ENCODE assay signal across 18 cellular contexts in the genomic region with DNA sequence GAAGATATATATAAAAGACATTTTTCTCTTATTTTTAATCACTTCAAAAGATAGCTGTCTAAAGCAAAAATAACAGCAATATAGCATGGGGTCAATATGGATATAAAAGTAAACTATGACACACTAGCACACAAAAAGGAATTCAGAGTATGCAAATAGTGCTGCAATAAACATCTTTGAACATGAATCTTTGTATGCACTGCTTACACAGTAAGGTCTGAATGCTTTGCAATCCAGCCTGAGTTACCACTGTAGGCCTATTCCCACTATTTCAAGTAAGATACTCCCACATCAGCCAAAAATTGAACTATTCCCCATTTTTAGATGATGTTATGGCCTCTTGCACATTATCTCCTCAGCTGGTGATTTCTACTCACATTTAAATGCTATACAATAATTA. TPM values are rescaled to one million over a fixed set of nuclear protein-coding genes. Genes with fewer than 3 reads are reported as not detected.
DNase-seq lines count a peak whose midpoint lies in the region; ATAC-seq and TF ChIP-seq lines count a peak whose summit lies in the region.
"Had no signal": no experiment of that assay in that cellular context is flagged by ENCODE, and none has a peak within 500 bp of the region (broad histone marks: within the 10 kb centered on the region; RNA-seq: fewer than 3 reads in every experiment).

No MANE protein-coding gene starts in this region.

- H3K4me3 ChIP-seq in choroid plexus epithelial cell (ENCODE audit: low read depth, low read length) (no peak overlapping the region), mesenchymal stem cell (ENCODE audit: insufficient read depth in 1 of 2, low read depth in 1 of 2, low read length in 2 of 2) (no peak overlapping the region)
- H3K4me3 ChIP-seq: BLaER1, MG63 had no signal

- no peak overlapping the region for H4K91ac ChIP-seq in mesenchymal stem cell (ENCODE audit: low read length)

- H3K79me1 ChIP-seq in mesenchymal stem cell (replicated peaks; ENCODE audit: low read length, poor library complexity, severe bottlenecking) = peaks cover 13% of the 10 kb centered on the region

- H3K23ac ChIP-seq in mesenchymal stem cell (ENCODE audit: low read length in 2 of 2) = no peak overlapping the region

- H3K9ac ChIP-seq in mesenchymal stem cell (ENCODE audit: low read length) = no peak overlapping the region
- H3K9ac ChIP-seq: BLaER1 had no signal

- DNase-seq in AG08395 (ENCODE audit: low spot score) (peak; percentile 9), EL (peak; percentile 28), choroid plexus epithelial cell (ENCODE audit: low read depth) (peak; percentile 63), mesenchymal stem cell (peak; percentile 29), DMS153 treated with DMSO at 0.1 percent for 48 hours (lab: John Stamatoyannopoulos, UW; ENCODE audit: unreplicated experiment) (no peak)
- DNase-seq in activated CD4-positive, alpha-beta T cell treated with anti-CD3 and anti-CD28 coated beads for 1 hour = no peak
- DNase-seq: CD8-positive, alpha-beta memory T cell; DMS79 treated with DMSO at 0.1 percent for 48 hours; GDM1; MG63; NCI-H1092; NCI-H146; NCI-H2107; NCI-H69; SHP77 treated with DMSO at 0.1 percent for 48 hours had no signal

- no peak overlapping the region for H3K4ac ChIP-seq in mesenchymal stem cell (ENCODE audit: low read depth in 1 of 2, low read length in 2 of 2)

- H3K27ac ChIP-seq in mesenchymal stem cell (ENCODE audit: low read length, poor library complexity, severe bottlenecking) = no peak overlapping the region
- H3K27ac ChIP-seq: BLaER1 had no signal

- H2BK12ac ChIP-seq in mesenchymal stem cell (ENCODE audit: low read length in 2 of 2) = no peak overlapping the region

- H2BK5ac ChIP-seq in mesenchymal stem cell (ENCODE audit: low read depth, low read length, poor library complexity, severe bottlenecking) = no peak overlapping the region

- no peak overlapping the region for H3K18ac ChIP-seq in mesenchymal stem cell (ENCODE audit: low read depth in 1 of 2, low read length in 2 of 2)

- no peak overlapping the region for H2AFZ ChIP-seq in mesenchymal stem cell (ENCODE audit: low read depth, low read length)

- H3K4me1 ChIP-seq in mesenchymal stem cell (ENCODE audit: control insufficient read depth, insufficient read depth, low read depth, low read length) = no peaks in the 10 kb centered on the region
- H3K4me1 ChIP-seq: BLaER1 had no signal

- H3K4me2 ChIP-seq in mesenchymal stem cell (ENCODE audit: low read length, poor library complexity, severe bottlenecking) = no peak overlapping the region
- H3K4me2 ChIP-seq: BLaER1 had no signal

- no peak overlapping the region for H2AK5ac ChIP-seq in mesenchymal stem cell (ENCODE audit: low read length, severe bottlenecking)

- no peak overlapping the region for H4K8ac ChIP-seq in mesenchymal stem cell (ENCODE audit: low read length)

- H3K14ac ChIP-seq in mesenchymal stem cell (ENCODE audit: low read length in 2 of 2) = no peak overlapping the region

- ATAC-seq in GM21529 (IDR thresholded peaks at IDR 0.05; ENCODE audit: unreplicated experiment) = no peak
- ATAC-seq: SK-N-SH treated with all-trans-retinoic acid at 6 μM for 48 hours had no signal

- H3K27me3 ChIP-seq in mesenchymal stem cell (ENCODE audit: control insufficient read depth in 1 of 2, insufficient read depth in 1 of 2, low read length in 2 of 2) = no peaks in the 10 kb centered on the region
- H3K27me3 ChIP-seq: BLaER1, MG63 had no signal

- no peaks in the 10 kb centered on the region for H3K9me3 ChIP-seq in mesenchymal stem cell (ENCODE audit: control insufficient read depth, low read length)

- H3K36me3 ChIP-seq in mesenchymal stem cell (ENCODE audit: control insufficient read depth in 1 of 2, insufficient read depth in 2 of 2, low read depth in 1 of 2, low read length in 2 of 2) = peaks cover 19 to 77% of the 10 kb centered on the region in 2 experiments

- no peak for TF ChIP-seq CTCF in choroid plexus epithelial cell (conservative IDR thresholded peaks at IDR 0.05; ENCODE audit: low read depth, low read length)

- H2BK120ac ChIP-seq in mesenchymal stem cell (ENCODE audit: low read depth, low read length) = no peak overlapping the region

- H2BK15ac ChIP-seq in mesenchymal stem cell (ENCODE audit: low read depth, poor library complexity, severe bottlenecking) = no peak overlapping the region

RNA-seq across cellular contexts. Expression of a gene that starts 27.4 kb away (rescaled TPM):
- polyA plus RNA-seq in mesenchymal stem cell (2013, experiment 1 of 2) = 21.1 TPM
- 20.7 TPM for polyA plus RNA-seq in mesenchymal stem cell (2013, experiment 2 of 2)

Comparison
In these comparisons a context has a peak if more than half of its experiments do, and no peak if none do; other contexts are left out.
1. DNase-seq: peak in AG08395 (single experiment), EL (single experiment), choroid plexus epithelial cell (single experiment) and mesenchymal stem cell (single experiment); none in DMS153 treated with DMSO at 0.1 percent for 48 hours (single experiment) and activated CD4-positive, alpha-beta T cell treated with anti-CD3 and anti-CD28 coated beads for 1 hour (single experiment).